In genomic region chr3:170077406-170077805, GRCh38 we compare ENCODE assay signal across 20 cellular contexts. TPM values are rescaled to one million over a fixed set of nuclear protein-coding genes. Genes with fewer than 3 reads are reported as not detected.
DNase-seq lines count a peak whose midpoint lies in the region; ATAC-seq, FAIRE-seq and TF ChIP-seq lines count a peak whose summit lies in the region.
"Had no signal": no experiment of that assay in that cellular context is flagged by ENCODE, and none has a peak within 500 bp of the region (broad histone marks: within the 10 kb centered on the region; RNA-seq: fewer than 3 reads in every experiment).

No MANE protein-coding gene starts in this region.

- H3K79me2 ChIP-seq in HepG2 (ENCODE audit: insufficient read depth, low read length) (no peaks in the 10 kb centered on the region), hepatocyte (peaks cover 9% of the 10 kb centered on the region)

- H3K27ac ChIP-seq in HepG2 (ENCODE audit: extremely low read length, insufficient read depth, low read length) (peak overlapping the region; percentile 85), right lobe of liver (no peak overlapping the region), hepatocyte (peak overlapping the region; percentile 89), left ventricle myocardium inferior (replicated peaks) (no peak overlapping the region)
- H3K27ac ChIP-seq: C4-2B, PC-9 had no signal

- H3K4me3 ChIP-seq in HepG2 (replicated peaks in 1 of 3; ENCODE audit: insufficient read depth in 1 of 3, low read depth in 2 of 3, low read length in 3 of 3) (peak overlapping the region in 1 of 3 experiments; percentile 17; a peak in 1 of 6 replicates), right lobe of liver (no peak overlapping the region), hepatocyte (no peak overlapping the region), left ventricle myocardium inferior (no peak overlapping the region)
- H3K4me3 ChIP-seq: HAP-1, PC-9 had no signal

- TF ChIP-seq POLR2A in HepG2 (IDR thresholded peaks at IDR 0.05; ENCODE audit: insufficient read depth in 1 of 2, low read depth in 2 of 2, low read length in 2 of 2) (no peak), right lobe of liver (IDR thresholded peaks at IDR 0.05) (no peak)

- no peak for TF ChIP-seq EP300 in HepG2 (IDR thresholded peaks at IDR 0.05; ENCODE audit: low read depth in 2 of 2, low read length in 2 of 2)
- TF ChIP-seq EP300 in HepG2 (CRISPR knock-in tag; IDR thresholded peaks at IDR 0.05; ENCODE audit: borderline replicate concordance): no peak

- H3K9me3 Mint-ChIP-seq in osteocyte (ENCODE audit: unreplicated experiment): peaks cover 3% of the 10 kb centered on the region

- intact Hi-C loops in HepG2 (cut with micrococcal nuclease; ENCODE audit: unreplicated experiment) (no loop called here), right lobe of liver (cut with DNase I) (no loop called here), left ventricle myocardium inferior (cut with micrococcal nuclease) (no loop called here)

- H4K20me1 ChIP-seq in HepG2 (ENCODE audit: insufficient read depth, low read length) (no peaks in the 10 kb centered on the region), hepatocyte (ENCODE audit: insufficient read depth, poor library complexity, severe bottlenecking) (no peaks in the 10 kb centered on the region)

- in situ Hi-C loops in HepG2 (cut with HindIII; ENCODE audit: extremely low pct_ligation_motif_present, low pct_unique_long_range_greater_than_20kb): no loop called here

- H3K9me3 ChIP-seq in HepG2 (ENCODE audit: low read length): no peaks in the 10 kb centered on the region
- H3K9me3 ChIP-seq in right lobe of liver: no peaks in the 10 kb centered on the region
- no peaks in the 10 kb centered on the region for H3K9me3 ChIP-seq in hepatocyte (ENCODE audit: low read depth)
- H3K9me3 ChIP-seq in left ventricle myocardium inferior (replicated peaks): no peaks in the 10 kb centered on the region
- H3K9me3 ChIP-seq: HAP-1, SK-N-SH had no signal

- CTCF ChIA-PET in HepG2 (lab: Yijun Ruan, JAX; ENCODE audit: low intra/inter-chr PET ratio, low total read pairs): no interaction called here

- H3K27ac Mint-ChIP-seq in osteocyte (ENCODE audit: unreplicated experiment): peak overlapping the region; percentile 4

- H3K36me3 Mint-ChIP-seq in osteocyte (ENCODE audit: unreplicated experiment): peaks cover 27% of the 10 kb centered on the region

- DNase-seq in HepG2 (ENCODE audit: low spot score): peak; percentile 19
- no peak for DNase-seq in right lobe of liver
- no peak for DNase-seq in hepatocyte (ENCODE audit: low spot score)
- DNase-seq in osteocyte (ENCODE audit: extremely low spot score, unreplicated experiment): no peak
- no peak for DNase-seq in mesenteric fat pad (ENCODE audit: low spot score)
- no peak for DNase-seq in left ventricle myocardium inferior
- DNase-seq: 8988T, DMS53, NCI-H1048, NCI-H146, NCI-H345, NCI-H526 treated with DMSO at 0.1 percent for 48 hours, PC-9, SK-N-SH had no signal

- H3K36me3 ChIP-seq in HepG2 (replicated peaks in 1 of 2; ENCODE audit: control insufficient read depth in 1 of 2, insufficient read depth in 2 of 2, low read length in 2 of 2): peaks cover 0 to 1% of the 10 kb centered on the region in 2 experiments; a peak in 2 of 5 replicates
- H3K36me3 ChIP-seq in right lobe of liver: no peaks in the 10 kb centered on the region
- peaks cover 6% of the 10 kb centered on the region for H3K36me3 ChIP-seq in hepatocyte (replicated peaks; ENCODE audit: insufficient read depth, low read depth)
- H3K36me3 ChIP-seq in left ventricle myocardium inferior: peaks cover 3% of the 10 kb centered on the region
- H3K36me3 ChIP-seq: HAP-1 had no signal

- H3K9ac ChIP-seq in HepG2 (ENCODE audit: insufficient read depth, low read depth, low read length): peak overlapping the region; percentile 54
- H3K9ac ChIP-seq: SK-N-SH had no signal

- no peak for TF ChIP-seq RAD21 in HepG2 (CRISPR knock-in tag; IDR thresholded peaks at IDR 0.05)

- H3K4me2 ChIP-seq in HepG2 (ENCODE audit: low read depth, low read length) (peak overlapping the region; percentile 49), hepatocyte (peak overlapping the region; percentile 39)
- H3K4me2 ChIP-seq: PC-9, SK-N-SH had no signal

- POLR2A ChIA-PET in HepG2 (lab: Yijun Ruan, JAX): interaction anchor here (1.2 to 2.9 kb wide), 4 partner anchors 15 to 305 kb away, joined by 3 to 6 read pairs (median 4); no protein-coding TSS in a partner anchor

- no peak overlapping the region for H3K4me3 Mint-ChIP-seq in osteocyte (ENCODE audit: unreplicated experiment)

- H2AFZ ChIP-seq in HepG2 (ENCODE audit: low read length): no peak overlapping the region
- H2AFZ ChIP-seq in hepatocyte: no peak overlapping the region
- H2AFZ ChIP-seq: PC-9 had no signal

- H3K4me1 ChIP-seq in HepG2 (ENCODE audit: insufficient read depth, low read length) (peaks cover 64% of the 10 kb centered on the region), right lobe of liver (no peaks in the 10 kb centered on the region), hepatocyte (ENCODE audit: insufficient read depth) (peaks cover 26% of the 10 kb centered on the region), left ventricle myocardium inferior (no peaks in the 10 kb centered on the region)
- H3K4me1 ChIP-seq: HAP-1 had no signal

- ATAC-seq in HepG2 (peak; percentile 7; the same call in 2 of the 3 replicates), right lobe of liver (no peak), HG02840 (IDR thresholded peaks at IDR 0.05; ENCODE audit: low FRiP score, unreplicated experiment) (no peak), GM19328 (IDR thresholded peaks at IDR 0.05; ENCODE audit: unreplicated experiment) (no peak)
- ATAC-seq: Right ventricle myocardium inferior had no signal

- no peaks in the 10 kb centered on the region for H3K27me3 Mint-ChIP-seq in osteocyte (ENCODE audit: unreplicated experiment)

- no TSS peak for BruUV-seq in HepG2 (replicated peaks; lab: Mats Ljungman, UMichigan)

- WGBS in HepG2 (ENCODE audit: low lambda C conversion rate): 49% methylated on average over 11 of the region's 11 CpGs
- 92% methylated on average over 7 of the region's 11 CpGs for WGBS in right lobe of liver (ENCODE audit: insufficient coverage, low coverage, low lambda C conversion rate, missing lambda C conversion rate)
- 72% methylated on average over 11 of the region's 11 CpGs for WGBS in hepatocyte (ENCODE audit: low lambda C conversion rate, missing lambda C conversion rate)

- peaks cover 9% of the 10 kb centered on the region for H3K4me1 Mint-ChIP-seq in osteocyte (ENCODE audit: unreplicated experiment)

- no peaks in the 10 kb centered on the region for H3K9me2 ChIP-seq in hepatocyte (replicated peaks; ENCODE audit: insufficient read depth)
- H3K9me2 ChIP-seq: SK-N-SH had no signal

- TF ChIP-seq CTCF in HepG2 (CRISPR knock-in tag; IDR thresholded peaks at IDR 0.05) (no peak), right lobe of liver (IDR thresholded peaks at IDR 0.05) (no peak), hepatocyte (IDR thresholded peaks at IDR 0.05; ENCODE audit: poor library complexity) (no peak), osteocyte (IDR thresholded peaks at IDR 0.05) (no peak), left ventricle myocardium inferior (IDR thresholded peaks at IDR 0.05; ENCODE audit: borderline replicate concordance) (no peak)

- no peak for FAIRE-seq in HepG2 (lab: Jason Lieb, UNC)
- FAIRE-seq: GM18507 had no signal

- H3K27me3 ChIP-seq in HepG2 (ENCODE audit: control insufficient read depth in 1 of 2, insufficient read depth in 2 of 2, low read length in 2 of 2): no peaks in the 10 kb centered on the region
- no peaks in the 10 kb centered on the region for H3K27me3 ChIP-seq in right lobe of liver
- no peaks in the 10 kb centered on the region for H3K27me3 ChIP-seq in hepatocyte
- no peaks in the 10 kb centered on the region for H3K27me3 ChIP-seq in left ventricle myocardium inferior (ENCODE audit: low read depth)

TF ChIP-seq in HepG2, 621 proteins besides CTCF, POLR2A, EP300 and RAD21 (continues in another document):
- TF ChIP-seq ZBTB38 (CRISPR knock-in tag; IDR thresholded peaks at IDR 0.05): peak; percentile 34; the same call in 1 of the 2 replicates

RNA-seq across cellular contexts. Expression of gene GPR160, which starts 39.6 kb away (rescaled TPM):
- total RNA-seq in HepG2 (2016; rRNA removed; fragmentation: Illumina TruSeq; extraction: Trizol) (12.1 and 14.0 TPM in 2 replicates), right lobe of liver (1 to 10 TPM; 1.0 to 4.2 (median 1.6) TPM), hepatocyte (87.9 and 96.2 TPM in 2 replicates), osteocyte (0.27 TPM in 1 of 2 replicates, not detected in the other), mesenteric fat pad (6.4 TPM), left ventricle myocardium inferior (0.99 TPM)
- 13.9 and 14.8 TPM in 2 replicates for total RNA-seq in HepG2 (2016; cell fraction: cytosol; rRNA removed; fragmentation: Illumina TruSeq; extraction: Trizol; ENCODE audit: low read depth)
- 11.1 and 12.6 TPM in 2 replicates for total RNA-seq in HepG2 (2016; cell fraction: insoluble cytoplasmic fraction; rRNA removed; fragmentation: Illumina TruSeq; extraction: Trizol)
- 24.8 and 29.9 TPM in 2 replicates for total RNA-seq in HepG2 (2016; cell fraction: membrane; rRNA removed; fragmentation: Illumina TruSeq; extraction: Trizol)
- 9.0 and 9.5 TPM in 2 replicates for total RNA-seq in HepG2 (2016; cell fraction: nucleus; rRNA removed; fragmentation: Illumina TruSeq; extraction: Trizol)
- polyA plus RNA-seq in HepG2 (2011; rRNA removed) (15.5 and 23.2 TPM in 2 replicates), hepatocyte (39.8 and 52.2 TPM in 2 replicates)
- 11.0 and 14.4 TPM in 2 replicates for polyA plus RNA-seq in HepG2 (2011; cell fraction: cytosol; rRNA removed)
- 4.1 and 4.9 TPM in 2 replicates for polyA plus RNA-seq in HepG2 (2011; cell fraction: nucleus; rRNA removed)
- polyA plus RNA-seq in HepG2 (2012): 14.5 and 17.6 TPM in 2 replicates
- polyA plus RNA-seq in HepG2 (2016; cell fraction: cytosol; fragmentation: Illumina TruSeq; extraction: Trizol; ENCODE audit: low read depth): 37.7 and 40.2 TPM in 2 replicates
- polyA plus RNA-seq in HepG2 (2016; cell fraction: insoluble cytoplasmic fraction; fragmentation: Illumina TruSeq; extraction: Trizol; ENCODE audit: low read depth): 27.1 and 30.7 TPM in 2 replicates
- polyA plus RNA-seq in HepG2 (2016; cell fraction: membrane; fragmentation: Illumina TruSeq; extraction: Trizol; ENCODE audit: low read depth): 48.6 and 61.0 TPM in 2 replicates
- polyA plus RNA-seq in HepG2 (2016; cell fraction: nucleus; fragmentation: Illumina TruSeq; extraction: Trizol; ENCODE audit: insufficient read depth, low read depth): 17.4 and 17.9 TPM in 2 replicates
- polyA minus RNA-seq in HepG2 (2011; rRNA and poly(A)+ RNA removed; ENCODE audit: low replicate concordance): 2.2 and 10.2 TPM in 2 replicates
- 12.7 and 14.9 TPM in 2 replicates for polyA minus RNA-seq in HepG2 (2011; cell fraction: cytosol; rRNA and poly(A)+ RNA removed)
- 12.9 and 16.7 TPM in 2 replicates for polyA minus RNA-seq in HepG2 (2011; cell fraction: nucleus; rRNA and poly(A)+ RNA removed)

Comparison
In these comparisons a context has a peak if more than half of its experiments do, and no peak if none do; other contexts are left out.
1. H3K27ac ChIP-seq: peak in HepG2 (single experiment) and hepatocyte (single experiment); none in right lobe of liver (0 of 3) and left ventricle myocardium inferior (single experiment).